10 cellular contexts compared by ENCODE assay signal in genomic region chr22:37627091-37627490, GRCh38. TPM values are rescaled to one million over a fixed set of nuclear protein-coding genes. Genes with fewer than 3 reads are reported as not detected.
A peak's percentile ranks its signal among the peaks of the same experiment; 100 is the strongest.
DNase-seq lines count a peak whose midpoint lies in the region; ATAC-seq lines count a peak whose summit lies in the region.
"Had no signal": no experiment of that assay in that cellular context is flagged by ENCODE, and none has a peak within 500 bp of the region (broad histone marks: within the 10 kb centered on the region; RNA-seq: fewer than 3 reads in every experiment).

No MANE protein-coding gene starts in this region.

- peaks cover 7% of the 10 kb centered on the region for H3K36me3 Mint-ChIP-seq in T-cell

- DNase-seq in HT1080 (ENCODE audit: low read depth) (peak; percentile 32), T-cell (no peak), fibroblast of peridontal ligament (ENCODE audit: extremely low read depth) (peak; percentile 20), H7 (no peak)
- no peak for DNase-seq in stimulated activated naive CD8-positive, alpha-beta T cell treated with anti-CD3 and anti-CD28 coated beads, Interleukin-15, Interleukin-2, amounts not matched to agents 100 U/mL and 50 U/mL, for 24 hours
- DNase-seq in activated CD4-positive, alpha-beta T cell treated with anti-CD3 and anti-CD28 coated beads, Interleukin-2, amount 50 U/mL, for 1 hour: no peak

- CTCF ChIA-PET in T-cell (lab: Charles Lee): interaction anchor here (0.6 to 2.5 kb wide), 7 partner anchors 11 to 236 kb away, joined by 3 to 12 read pairs (median 3); partner anchors contain the start of genes GGA1 (in 1 of the 2) and SH3BP1 (in 1 of the 2)

- H3K27me3 ChIP-seq in H7 (ENCODE audit: control insufficient read depth, insufficient read depth, low read length): no peaks in the 10 kb centered on the region

- H3K4me3 Mint-ChIP-seq in T-cell: peak overlapping the region; percentile 43 to 78 (median 46)

- POLR2A ChIA-PET in T-cell (lab: Charles Lee): interaction anchor here (1.0 to 1.7 kb wide), 2 partner anchors 16 to 17 kb away, joined by 4 read pairs; no protein-coding TSS in a partner anchor

- H3K36me3 ChIP-seq in H7 (replicated peaks; ENCODE audit: control insufficient read depth, insufficient read depth, low read length): peaks cover 26% of the 10 kb centered on the region

- H3K27me3 Mint-ChIP-seq in T-cell: no peaks in the 10 kb centered on the region

- H3K9me3 Mint-ChIP-seq in T-cell: no peaks in the 10 kb centered on the region

- ATAC-seq in T-cell (replicated peaks in 1 of 4) (peak; percentile 11 to 41 (median 28)), GM21529 (IDR thresholded peaks at IDR 0.05; ENCODE audit: unreplicated experiment) (no peak)
- peak; percentile 24 for ATAC-seq in stimulated activated naive CD8-positive, alpha-beta T cell treated with anti-CD3 and anti-CD28 coated beads, Interleukin-15, Interleukin-2, amounts not matched to agents 100 U/mL and 50 U/mL, for 24 hours

- peaks cover 57 to 73% (median 64%) of the 10 kb centered on the region in 3 donors for H3K4me1 Mint-ChIP-seq in T-cell

- H3K27ac Mint-ChIP-seq in T-cell: peak overlapping the region; percentile 93 to 95

- H3K4me3 ChIP-seq in H7 (ENCODE audit: insufficient read depth, low read depth, low read length): no peak overlapping the region

RNA-seq across cellular contexts. Expression of gene SH3BP1, which starts 12.4 kb away (rescaled TPM):
- 7.8 and 14.2 TPM in 2 replicates for total RNA-seq in HT1080 (2014; rRNA removed; shearing (Covaris generic))
- polyA plus RNA-seq in HT1080 (2015; cell fraction: cytosol; rRNA removed): 9.6 and 10.1 TPM in 2 replicates
- polyA plus RNA-seq in HT1080 (2015; cell fraction: nucleus; rRNA removed): 17.0 and 23.1 TPM in 2 replicates
- 100 to 1,000 TPM in 1 of 5 donors, 10 to 100 TPM in 4; 91.3 to 111 (median 93.6) TPM for total RNA-seq in T-cell
- 30.0 and 35.2 TPM in 2 replicates for total RNA-seq in H7 (2014; rRNA removed; shearing (Covaris generic))

RNA-seq across cellular contexts. Expression of gene GGA1, which starts 18.5 kb away (rescaled TPM):
- 34.0 and 35.1 TPM in 2 replicates for total RNA-seq in HT1080 (2014; rRNA removed; shearing (Covaris generic))
- polyA plus RNA-seq in HT1080 (2015; cell fraction: cytosol; rRNA removed): 34.5 and 34.6 TPM in 2 replicates
- 145 and 177 TPM in 2 replicates for polyA plus RNA-seq in HT1080 (2015; cell fraction: nucleus; rRNA removed)
- 100 to 1,000 TPM in 2 of 5 donors, 10 to 100 TPM in 3; 83.8 to 105 (median 97.7) TPM for total RNA-seq in T-cell
- 67.9 and 98.6 TPM in 2 replicates for total RNA-seq in H7 (2014; rRNA removed; shearing (Covaris generic))

RNA-seq across cellular contexts. Expression of gene PDXP, which starts 31.4 kb away (rescaled TPM):
- total RNA-seq in HT1080 (2014; rRNA removed; shearing (Covaris generic)): 44.5 and 52.0 TPM in 2 replicates
- polyA plus RNA-seq in HT1080 (2015; cell fraction: cytosol; rRNA removed): 22.4 and 29.3 TPM in 2 replicates
- polyA plus RNA-seq in HT1080 (2015; cell fraction: nucleus; rRNA removed): 9.8 and 11.9 TPM in 2 replicates
- 10 to 100 TPM in 3 of 5 donors, 1 to 10 TPM in 2; 3.1 to 11.3 (median 10.7) TPM for total RNA-seq in T-cell
- 54.1 and 60.9 TPM in 2 replicates for total RNA-seq in H7 (2014; rRNA removed; shearing (Covaris generic))

RNA-seq across cellular contexts. Expression of gene LGALS2, which starts 47.2 kb away (rescaled TPM):
- total RNA-seq in HT1080 (2014; rRNA removed; shearing (Covaris generic)): not detected in 2 replicates
- not detected in 2 replicates for polyA plus RNA-seq in HT1080 (2015; cell fraction: cytosol; rRNA removed)
- not detected in 2 replicates for polyA plus RNA-seq in HT1080 (2015; cell fraction: nucleus; rRNA removed)
- total RNA-seq in T-cell: 1 to 10 TPM in 1 of 5 donors, under 1 TPM in 1, not detected in 3; 0.63 to 1.4 TPM
- not detected in 2 replicates for total RNA-seq in H7 (2014; rRNA removed; shearing (Covaris generic))
- total RNA-seq: cerebellum, G401, renal cortical epithelial cell had no signal

RNA-seq across cellular contexts. Expression of gene LGALS1, which starts 48.3 kb away (rescaled TPM):
- 3,838 and 5,466 TPM in 2 replicates for total RNA-seq in HT1080 (2014; rRNA removed; shearing (Covaris generic))
- 3,157 and 4,498 TPM in 2 replicates for polyA plus RNA-seq in HT1080 (2015; cell fraction: cytosol; rRNA removed)
- polyA plus RNA-seq in HT1080 (2015; cell fraction: nucleus; rRNA removed): 1,529 and 1,831 TPM in 2 replicates
- total RNA-seq in T-cell: 100 to 1,000 TPM in 2 of 5 donors, 10 to 100 TPM in 3; 39.5 to 206 (median 99.2) TPM
- total RNA-seq in H7 (2014; rRNA removed; shearing (Covaris generic)): 183 and 206 TPM in 2 replicates

Comparison
In these comparisons a context has a peak if more than half of its experiments do, and no peak if none do; other contexts are left out.
1. DNase-seq: peak in HT1080 (single experiment) and fibroblast of peridontal ligament (single experiment); none in T-cell (0 of 34), stimulated activated naive CD8-positive, alpha-beta T cell treated with anti-CD3 and anti-CD28 coated beads, Interleukin-15, Interleukin-2, amounts not matched to agents 100 U/mL and 50 U/mL, for 24 hours (single experiment), H7 (single experiment) and activated CD4-positive, alpha-beta T cell treated with anti-CD3 and anti-CD28 coated beads, Interleukin-2, amount 50 U/mL, for 1 hour (single experiment).